8 cellular contexts compared by ENCODE assay signal in the genomic region with DNA sequence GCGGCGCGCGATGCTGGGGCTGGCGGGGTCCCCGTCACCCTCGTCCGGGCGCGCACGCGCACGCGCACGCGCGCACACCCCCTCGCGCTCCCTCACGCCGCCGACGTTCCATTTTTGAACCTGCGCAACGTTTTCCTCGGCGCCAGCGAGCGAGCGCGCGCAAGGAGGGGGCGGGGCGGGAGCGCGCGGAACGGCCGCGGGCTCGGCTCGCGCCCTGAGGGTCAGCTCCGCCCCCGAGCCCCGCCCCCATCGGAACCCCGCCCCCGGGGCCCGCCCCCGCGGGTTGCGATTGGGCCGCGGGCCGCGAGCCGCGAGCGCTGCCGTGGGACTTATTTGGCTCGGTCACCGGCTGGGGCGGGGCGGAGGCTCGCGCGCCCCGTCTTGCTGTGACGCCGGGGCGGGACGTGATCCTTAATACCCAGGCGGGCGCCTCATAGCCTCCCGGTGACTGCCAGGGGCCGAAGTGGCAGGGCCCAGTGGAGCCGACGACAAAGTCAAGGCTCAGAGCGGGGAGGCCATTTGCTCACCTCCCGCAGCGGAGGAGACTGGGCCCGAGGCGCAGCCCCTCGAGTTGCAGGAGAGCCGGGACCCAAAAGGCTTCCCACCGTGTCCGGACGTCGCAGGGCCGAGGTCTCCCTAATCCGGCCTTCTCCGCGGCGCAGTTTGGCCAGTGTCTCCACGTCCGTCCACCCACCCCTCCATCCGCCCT. TPM values are rescaled to one million over a fixed set of nuclear protein-coding genes. Genes with fewer than 3 reads are reported as not detected.
DNase-seq lines count a peak whose midpoint lies in the region; ATAC-seq and TF ChIP-seq lines count a peak whose summit lies in the region.

A gene (minus strand): TSS at position 170 of the 709 bp plus-strand sequence. CDS start 236 bp downstream, outside the sequence.

- peaks cover 0 to 31% (median 0%) of the 10 kb centered on the region in 3 donors for H3K36me3 Mint-ChIP-seq in CD8-positive, alpha-beta memory T cell

- POLR2A ChIA-PET in CD8-positive, alpha-beta memory T cell (lab: Charles Lee) = interaction anchor here (0.5 to 5.8 kb wide), 11 partner anchors 18 to 1147 kb away, joined by 3 to 65 read pairs (median 4); a partner anchor contains a TSS

- peak within 1 kb of the TSS; percentile 83 for H3K27ac ChIP-seq in CD8-positive, alpha-beta memory T cell (ENCODE audit: low read depth, low read length)
- H3K27ac ChIP-seq in HL-60 (replicated peaks) = no peak within 1 kb of the TSS
- peak within 1 kb of the TSS; percentile 81 for H3K27ac ChIP-seq in OCI-LY1 (ENCODE audit: low read depth, low read length, poor library complexity, severe bottlenecking)
- H3K27ac ChIP-seq in mucosa of rectum (ENCODE audit: low read depth in 2 of 2, low read length in 2 of 2) = peak within 1 kb of the TSS; percentile 78 to 85

- H3F3A ChIP-seq in OCI-LY1 (ENCODE audit: insufficient read depth, low read length) = no peaks in the 10 kb centered on the region

- TF ChIP-seq CTCF in HL-60 (IDR thresholded peaks at IDR 0.05; ENCODE audit: insufficient read depth, low read length) (no peak), OCI-LY1 (IDR thresholded peaks at IDR 0.05; ENCODE audit: low read length) (no peak), epithelial cell of proximal tubule (conservative IDR thresholded peaks at IDR 0.05; ENCODE audit: low read depth, low read length) (no peak)

- peaks cover 49% of the 10 kb centered on the region for H3K4me1 ChIP-seq in CD8-positive, alpha-beta memory T cell (ENCODE audit: insufficient read depth, low read length)
- H3K4me1 ChIP-seq in OCI-LY1 (ENCODE audit: insufficient read depth, low read length, severe bottlenecking) (peaks cover 51% of the 10 kb centered on the region), mucosa of rectum (ENCODE audit: control insufficient read depth in 2 of 2, insufficient read depth in 2 of 2, low read length in 2 of 2) (peaks cover 14 to 33% of the 10 kb centered on the region in 2 donors)

- no peaks in the 10 kb centered on the region for H3K36me3 ChIP-seq in CD8-positive, alpha-beta memory T cell (ENCODE audit: insufficient read depth, low read length)
- H3K36me3 ChIP-seq in OCI-LY1 (ENCODE audit: insufficient read depth, low read length) = peaks cover 19% of the 10 kb centered on the region; the same call in 1 of the 2 replicates
- peaks cover 0 to 2% of the 10 kb centered on the region in 2 donors for H3K36me3 ChIP-seq in mucosa of rectum (ENCODE audit: control insufficient read depth in 2 of 2, insufficient read depth in 2 of 2, low read length in 2 of 2)

- peak within 1 kb of the TSS; percentile 91 for H3K4me3 ChIP-seq in CD8-positive, alpha-beta memory T cell (ENCODE audit: low read length)
- H3K4me3 ChIP-seq in HL-60 (replicated peaks; ENCODE audit: insufficient read depth, low read length) (peak within 1 kb of the TSS; percentile 70), OCI-LY1 (ENCODE audit: low read depth, low read length, poor library complexity, severe bottlenecking) (peak within 1 kb of the TSS; percentile 92), epithelial cell of proximal tubule (ENCODE audit: low read depth, low read length) (peak within 1 kb of the TSS; percentile 68), mucosa of rectum (ENCODE audit: low read length in 2 of 2) (peak within 1 kb of the TSS; percentile 79 to 87)

- CTCF ChIA-PET in CD8-positive, alpha-beta memory T cell (lab: Charles Lee) = interaction anchor here (0.7 to 5.7 kb wide), 4 partner anchors 155 to 282 kb away, joined by 3 to 44 read pairs (median 3); a partner anchor contains a TSS

- H2AFZ ChIP-seq in OCI-LY1 (ENCODE audit: low read length) = peak within 1 kb of the TSS; percentile 77

- H3K79me2 ChIP-seq in OCI-LY1 (ENCODE audit: insufficient read depth, low read length) = no peaks in the 10 kb centered on the region

- no peaks in the 10 kb centered on the region for H3K9me3 Mint-ChIP-seq in CD8-positive, alpha-beta memory T cell

- peak within 1 kb of the TSS; percentile 98 for H3K9ac ChIP-seq in OCI-LY1 (ENCODE audit: low read length)
- peak within 1 kb of the TSS; percentile 87 to 89 for H3K9ac ChIP-seq in mucosa of rectum (ENCODE audit: low read depth in 1 of 2, low read length in 2 of 2)

- H3K4me1 Mint-ChIP-seq in CD8-positive, alpha-beta memory T cell = peaks cover 39 to 48% (median 40%) of the 10 kb centered on the region in 3 donors

- H3K27ac Mint-ChIP-seq in CD8-positive, alpha-beta memory T cell = peak within 1 kb of the TSS; percentile 89 to 97 (median 95)

- no peaks in the 10 kb centered on the region for H4K20me1 ChIP-seq in OCI-LY1 (ENCODE audit: insufficient read depth, low read length)

- H3K27me3 Mint-ChIP-seq in CD8-positive, alpha-beta memory T cell = peaks cover 0 to 15% of the 10 kb centered on the region in 2 donors

- H3K4me3 Mint-ChIP-seq in CD8-positive, alpha-beta memory T cell = peak within 1 kb of the TSS; percentile 83 to 94 (median 86)

- no peaks in the 10 kb centered on the region for H3K9me2 ChIP-seq in OCI-LY1 (ENCODE audit: low read depth, low read length)

- H3K4me2 ChIP-seq in OCI-LY1 (ENCODE audit: low read length) = peak within 1 kb of the TSS; percentile 99

- peak; percentile 90 to 95 (median 94) for DNase-seq in CD8-positive, alpha-beta memory T cell
- DNase-seq in HL-60 (ENCODE audit: low read depth in 1 of 2, low spot score in 1 of 2) (peak; percentile 80 to 83), activated T-cell treated with anti-CD3 and anti-CD28 coated beads for 4 hours (peak; percentile 82), epithelial cell of proximal tubule (ENCODE audit: low read depth) (no peak)
- peak; percentile 74 to 97 for DNase-seq in stimulated activated CD8-positive, alpha-beta memory T cell treated with anti-CD3 and anti-CD28 coated beads, Interleukin-7, amount 100 ng/mL, for 1 hour (ENCODE audit: low read depth in 2 of 2)

- H3K9me3 ChIP-seq in CD8-positive, alpha-beta memory T cell (ENCODE audit: low read length) = no peaks in the 10 kb centered on the region
- H3K9me3 ChIP-seq in OCI-LY1 (ENCODE audit: low read length) (no peaks in the 10 kb centered on the region), mucosa of rectum (ENCODE audit: control insufficient read depth in 2 of 2, low read length in 2 of 2) (no peaks in the 10 kb centered on the region)

- peak; percentile 77 for ATAC-seq in GM19455 (IDR thresholded peaks at IDR 0.05; ENCODE audit: unreplicated experiment)

- no peaks in the 10 kb centered on the region for H3K27me3 ChIP-seq in CD8-positive, alpha-beta memory T cell (ENCODE audit: insufficient read depth, low read length, poor library complexity, severe bottlenecking)
- H3K27me3 ChIP-seq in HL-60 (ENCODE audit: insufficient read depth, poor library complexity, severe bottlenecking) (peaks cover 34% of the 10 kb centered on the region), OCI-LY1 (ENCODE audit: insufficient read depth, low read length) (peaks cover 4% of the 10 kb centered on the region), mucosa of rectum (ENCODE audit: control insufficient read depth in 2 of 2, insufficient read depth in 2 of 2, low read length in 2 of 2) (peaks cover 11 to 26% of the 10 kb centered on the region in 2 donors)

RNA-seq across cellular contexts. Expression of the gene that starts here (rescaled TPM):
- 10 to 100 TPM; 26.1 to 26.4 TPM for total RNA-seq in CD8-positive, alpha-beta memory T cell
- polyA plus RNA-seq in CD8-positive, alpha-beta memory T cell = 29.7 TPM
- total RNA-seq in epithelial cell of proximal tubule = 1.7 and 5.8 TPM in 2 replicates
